ENCODE assay signal across 11 cellular contexts in the genomic region with DNA sequence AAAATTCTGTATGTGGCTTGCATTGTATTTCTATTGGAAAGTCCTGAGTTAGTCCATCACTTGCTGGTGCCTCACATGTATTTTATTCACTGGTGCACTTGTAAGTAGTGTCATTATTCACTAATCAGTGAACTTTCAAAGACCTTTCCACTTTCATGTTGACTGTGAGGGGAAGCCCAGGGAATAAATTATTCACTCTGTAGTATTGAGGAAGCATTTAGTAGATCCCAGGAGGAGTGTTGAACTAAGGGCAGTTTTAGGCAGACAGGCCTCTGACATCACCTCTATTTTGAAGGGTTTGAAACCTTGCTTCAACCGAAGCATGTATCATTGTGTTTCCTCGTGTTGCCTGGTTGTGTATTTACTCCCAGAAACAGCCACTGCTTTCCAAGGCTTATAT.
DNase-seq lines count a peak whose midpoint lies in the region; ATAC-seq, FAIRE-seq and TF ChIP-seq lines count a peak whose summit lies in the region.
"Had no signal": no experiment of that assay in that cellular context is flagged by ENCODE, and none has a peak within 500 bp of the region (broad histone marks: within the 10 kb centered on the region; RNA-seq: fewer than 3 reads in every experiment).

No MANE protein-coding gene starts in this region.

- SMC1A ChIA-PET in GM12878 (lab: Charles Lee; ENCODE audit: uncharacterized antibody, unreplicated experiment), result interaction anchor here (2.4 kb wide), 1 partner anchor 35 kb away, joined by 10 read pairs; no protein-coding TSS in a partner anchor

- H3K4me2 ChIP-seq in GM12878 (ENCODE audit: control insufficient read depth, insufficient read depth), result no peak overlapping the region

- WGBS in GM12878 (ENCODE audit: insufficient coverage, insufficient replicate concordance, low lambda C conversion rate, missing lambda C conversion rate), result 0% methylated on average over 2 of the region's 2 CpGs
- WGBS in body of pancreas, 2 donors, result 64 to 69% methylated on average over 2 of the region's 2 CpGs

- CTCF ChIA-PET in GM12878 (lab: Yijun Ruan, JAX), result no interaction called here

- DNase-seq in GM12878 (ENCODE audit: low read depth, low spot score), result peak; percentile 51
- no peak for DNase-seq in body of pancreas
- no peak for DNase-seq in SKM-1 treated with dmso at 0.1 percent for 144 hours (lab: John Stamatoyannopoulos, UW; ENCODE audit: unreplicated experiment)
- DNase-seq in NCI-H524 treated with DMSO at 0.1 percent for 48 hours (lab: John Stamatoyannopoulos, UW), result no peak
- DNase-seq: Caco-2; foreskin fibroblast; NCI-H2107; stimulated activated CD4-positive, alpha-beta T cell treated with anti-CD3 and anti-CD28 coated beads, Interleukin-12 subunit alpha, Interleukin-12 subunit beta, amount 100 ng/mL, for 4 hours had no signal

- BruUV-seq in GM12878 (replicated peaks; lab: Mats Ljungman, UMichigan), result no TSS peak

- no peak overlapping the region for H3K27ac ChIP-seq in GM12878 (ENCODE audit: control insufficient read depth, insufficient read depth)
- no peak overlapping the region for H3K27ac ChIP-seq in body of pancreas

- intact Hi-C loops in GM12878 (cut with micrococcal nuclease; ENCODE audit: unreplicated experiment), result loop anchor here (1.0 kb wide), 1 partner anchor 50 kb away; no protein-coding TSS in a partner anchor
- intact Hi-C loops in body of pancreas (cut with DNase I), result no loop called here

- no peak overlapping the region for H2AFZ ChIP-seq in GM12878 (ENCODE audit: control insufficient read depth, low read depth, low read length)

- TF ChIP-seq CTCF in GM12878 (IDR thresholded peaks at IDR 0.05 in 2 of 3, conservative IDR thresholded peaks at IDR 0.05 in 1 of 3; ENCODE audit: control insufficient read depth in 2 of 3, extremely low read depth in 1 of 3, insufficient read depth in 1 of 3, low read depth in 3 of 3, low read length in 3 of 3) (no peak), body of pancreas (IDR thresholded peaks at IDR 0.05) (no peak)

- no peaks in the 10 kb centered on the region for H4K20me1 ChIP-seq in GM12878 (ENCODE audit: control insufficient read depth, insufficient read depth)

- H3K79me2 ChIP-seq in GM12878 (ENCODE audit: control insufficient read depth, insufficient read depth, low read length), result no peaks in the 10 kb centered on the region

- no peak for FAIRE-seq in GM12878 (lab: Jason Lieb, UNC)

- H3K9ac ChIP-seq in GM12878 (ENCODE audit: control insufficient read depth, insufficient read depth, low read length), result no peak overlapping the region

- ATAC-seq in GM18870 (IDR thresholded peaks at IDR 0.05; ENCODE audit: unreplicated experiment), result peak; percentile 100
- ATAC-seq in GM21390 (IDR thresholded peaks at IDR 0.05; ENCODE audit: unreplicated experiment), result peak; percentile 88
- peak; percentile 70 for ATAC-seq in HG03025 (IDR thresholded peaks at IDR 0.05; ENCODE audit: low FRiP score, unreplicated experiment)
- peak; percentile 97 for ATAC-seq in GM12878
- ATAC-seq in body of pancreas, result no peak

- H3K27me3 ChIP-seq in GM12878 (replicated peaks in 1 of 2; ENCODE audit: control insufficient read depth in 2 of 2, insufficient read depth in 2 of 2, low read length in 1 of 2) (no peaks in the 10 kb centered on the region), body of pancreas (no peaks in the 10 kb centered on the region)

- H3K4me1 ChIP-seq in GM12878 (ENCODE audit: control insufficient read depth, insufficient read depth, low read length), result no peaks in the 10 kb centered on the region
- H3K4me1 ChIP-seq in body of pancreas, result no peaks in the 10 kb centered on the region
- H3K4me1 ChIP-seq: Caco-2 had no signal

- TF ChIP-seq EP300 in GM12878 (IDR thresholded peaks at IDR 0.05; ENCODE audit: borderline replicate concordance in 1 of 2, control insufficient read depth in 1 of 2, low read depth in 2 of 2, low read length in 2 of 2), result peak; percentile 23 to 64; a peak in 1 of 4 replicates

- H3K9me3 ChIP-seq in GM12878 (replicated peaks; ENCODE audit: control insufficient read depth, insufficient read depth, low read length) (no peaks in the 10 kb centered on the region), body of pancreas (no peaks in the 10 kb centered on the region)
- H3K9me3 ChIP-seq: Caco-2 had no signal

- H3K4me3 ChIP-seq in GM12878 (no peak overlapping the region), body of pancreas (no peak overlapping the region)

- no peak for TF ChIP-seq RAD21 in GM12878 (IDR thresholded peaks at IDR 0.05; ENCODE audit: insufficient read depth, low read depth, low read length)

- RAD21 ChIA-PET in GM12878 (lab: Charles Lee; ENCODE audit: unreplicated experiment), result no interaction called here

- H3K36me3 ChIP-seq in GM12878 (ENCODE audit: control insufficient read depth in 2 of 2, insufficient read depth in 2 of 2, low read length in 1 of 2) (no peaks in the 10 kb centered on the region), body of pancreas (replicated peaks in 1 of 2; ENCODE audit: insufficient read depth in 1 of 2, low read depth in 2 of 2) (no peaks in the 10 kb centered on the region)

- in situ Hi-C loops in GM12878 (cut with MboI), result no loop called here

- POLR2A ChIA-PET in GM12878 (lab: Charles Lee), result no interaction called here

- no peak for TF ChIP-seq POLR2A in GM12878 (IDR thresholded peaks at IDR 0.05; ENCODE audit: low read depth, low read length)
- TF ChIP-seq POLR2A in body of pancreas (IDR thresholded peaks at IDR 0.05), result no peak

TF ChIP-seq in GM12878, 131 proteins besides CTCF, POLR2A, EP300 and RAD21 (continues in another document):
- TF ChIP-seq, protein P1, sequence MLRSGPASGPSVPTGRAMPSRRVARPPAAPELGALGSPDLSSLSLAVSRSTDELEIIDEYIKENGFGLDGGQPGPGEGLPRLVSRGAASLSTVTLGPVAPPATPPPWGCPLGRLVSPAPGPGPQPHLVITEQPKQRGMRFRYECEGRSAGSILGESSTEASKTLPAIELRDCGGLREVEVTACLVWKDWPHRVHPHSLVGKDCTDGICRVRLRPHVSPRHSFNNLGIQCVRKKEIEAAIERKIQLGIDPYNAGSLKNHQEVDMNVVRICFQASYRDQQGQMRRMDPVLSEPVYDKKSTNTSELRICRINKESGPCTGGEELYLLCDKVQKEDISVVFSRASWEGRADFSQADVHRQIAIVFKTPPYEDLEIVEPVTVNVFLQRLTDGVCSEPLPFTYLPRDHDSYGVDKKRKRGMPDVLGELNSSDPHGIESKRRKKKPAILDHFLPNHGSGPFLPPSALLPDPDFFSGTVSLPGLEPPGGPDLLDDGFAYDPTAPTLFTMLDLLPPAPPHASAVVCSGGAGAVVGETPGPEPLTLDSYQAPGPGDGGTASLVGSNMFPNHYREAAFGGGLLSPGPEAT (IDR thresholded peaks at IDR 0.05; ENCODE audit: low read depth), result peak; percentile 70
- TF ChIP-seq MTA2 (IDR thresholded peaks at IDR 0.05; ENCODE audit: low read depth) (peak; percentile 85), ASH2L (IDR thresholded peaks at IDR 0.05; ENCODE audit: borderline replicate concordance, low read depth) (no peak), NR2F1 (conservative IDR thresholded peaks at IDR 0.05) (peak; percentile 92), YBX1 (IDR thresholded peaks at IDR 0.05) (no peak), ZNF217 (IDR thresholded peaks at IDR 0.05) (peak; percentile 67), JUNB (IDR thresholded peaks at IDR 0.05) (peak; percentile 85), PBX3 (IDR thresholded peaks at IDR 0.05; ENCODE audit: insufficient replicate concordance, low read depth, low read length) (no peak), IKZF2 (IDR thresholded peaks at IDR 0.05) (peak; percentile 82 to 88), BHLHE40 (IDR thresholded peaks at IDR 0.05; ENCODE audit: borderline replicate concordance in 1 of 2, low read depth in 2 of 2, low read length in 1 of 2) (peak in 1 of 2 experiments; percentile 4; a peak in 1 of 4 replicates), POU2F2 (IDR thresholded peaks at IDR 0.05; ENCODE audit: borderline replicate concordance, low read depth, low read length) (peak; percentile 47; the same call in 1 of the 3 replicates), ATF7 (IDR thresholded peaks at IDR 0.05; ENCODE audit: low read depth) (peak; percentile 76), IKZF1 (conservative IDR thresholded peaks at IDR 0.05) (peak; percentile 85), ATF2 (IDR thresholded peaks at IDR 0.05; ENCODE audit: low read length) (peak; percentile 53), IRF4 (IDR thresholded peaks at IDR 0.05; ENCODE audit: low read depth, low read length) (peak; percentile 55; the same call in 1 of the 2 replicates), CREM (IDR thresholded peaks at IDR 0.05; ENCODE audit: low read depth) (0 out of 2 replicates have a peak, but pooled peaks have one; percentile 14), EED (IDR thresholded peaks at IDR 0.05; ENCODE audit: low read depth) (peak; percentile 38; the same call in 1 of the 2 replicates), FOXM1 (IDR thresholded peaks at IDR 0.05; ENCODE audit: low read depth, low read length) (peak; percentile 31; the same call in 1 of the 2 replicates), NFIC (IDR thresholded peaks at IDR 0.05; ENCODE audit: low read depth, low read length) (0 out of 2 replicates have a peak, but pooled peaks have one; percentile 54), RFX5 (IDR thresholded peaks at IDR 0.05; ENCODE audit: low read depth, low read length) (no peak)
